Comparison of ENCODE assay signal across 8 cellular contexts in the genomic region with DNA sequence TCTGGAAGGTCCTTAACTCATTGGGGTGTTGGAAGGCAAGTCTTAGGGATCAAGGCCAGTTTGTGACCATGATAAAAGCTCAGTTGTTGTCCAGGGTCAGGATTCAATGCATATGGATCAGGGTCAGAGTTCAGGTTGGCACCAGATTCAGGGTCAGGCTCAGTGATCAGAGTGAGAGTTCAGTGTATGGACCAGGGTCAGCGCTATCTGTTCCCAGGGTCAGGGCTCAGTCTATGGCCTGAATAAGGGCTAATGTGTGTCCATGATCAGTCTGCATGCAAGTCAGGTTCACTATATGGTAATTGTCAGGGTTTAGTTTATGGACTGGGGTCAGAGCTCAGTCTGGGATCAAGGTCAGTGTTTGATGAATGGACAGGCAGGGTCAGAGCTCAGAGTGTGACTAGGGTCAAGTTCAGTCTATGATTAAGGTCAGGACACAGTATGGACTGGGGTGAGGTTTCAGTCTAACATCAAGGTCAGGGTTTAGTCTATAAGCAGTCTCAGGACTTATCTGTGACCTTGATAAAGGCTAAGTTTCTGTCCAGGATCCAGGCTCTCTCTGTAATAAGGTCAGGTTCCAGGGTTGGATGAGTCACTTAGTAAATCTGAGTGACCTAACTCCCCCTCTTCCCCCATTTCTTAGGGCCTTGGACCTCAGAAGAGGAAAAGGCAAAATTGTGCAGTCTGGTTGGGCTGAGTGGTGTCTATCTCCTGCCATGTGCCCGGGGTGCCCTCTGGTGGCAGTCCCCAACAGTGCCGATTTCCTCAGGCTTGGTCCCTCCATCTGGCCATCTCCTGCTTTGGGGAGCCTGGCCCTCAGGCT. TPM values are rescaled to one million over a fixed set of nuclear protein-coding genes. Genes with fewer than 3 reads are reported as not detected.
DNase-seq lines count a peak whose midpoint lies in the region; ATAC-seq, FAIRE-seq and TF ChIP-seq lines count a peak whose summit lies in the region.

No MANE protein-coding gene starts in this region.

- no peak for ATAC-seq in HG03025 (IDR thresholded peaks at IDR 0.05; ENCODE audit: low FRiP score, unreplicated experiment)

- H3K9me3 ChIP-seq in ascending aorta (no peaks in the 10 kb centered on the region), small intestine (ENCODE audit: control insufficient read depth, low read depth) (no peaks in the 10 kb centered on the region)

- H3K4me3 ChIP-seq in ascending aorta (no peak overlapping the region), small intestine (ENCODE audit: low read depth in 1 of 2, low read length in 2 of 2) (no peak overlapping the region)

- WGBS in small intestine, 3 donors: 26 to 32% (median 29%) methylated on average over 3 of the region's 3 CpGs

- peaks cover under 1 to 5% of the 10 kb centered on the region in 2 donors for H3K4me1 ChIP-seq in ascending aorta
- peaks cover 0 to 5% of the 10 kb centered on the region in 2 donors for H3K4me1 ChIP-seq in small intestine (ENCODE audit: control insufficient read depth in 2 of 2, insufficient read depth in 1 of 2, low read depth in 1 of 2, low read length in 1 of 2)

- H3K36me3 ChIP-seq in ascending aorta (no peaks in the 10 kb centered on the region), small intestine (ENCODE audit: control insufficient read depth in 2 of 2, insufficient read depth in 2 of 2, low read length in 2 of 2) (no peaks in the 10 kb centered on the region)

- intact Hi-C loops in ascending aorta (cut with DNase I): loop anchor here (1.0 kb wide), 3 partner anchors 50 to 121 kb away; no protein-coding TSS in a partner anchor

- H3K27ac ChIP-seq in ascending aorta (no peak overlapping the region), small intestine (ENCODE audit: low read depth in 1 of 2, low read length in 1 of 2) (no peak overlapping the region)

- H3K27me3 ChIP-seq in ascending aorta (no peaks in the 10 kb centered on the region), small intestine (ENCODE audit: control insufficient read depth in 2 of 2, insufficient read depth in 2 of 2, low read length in 2 of 2) (peaks cover 0 to 14% of the 10 kb centered on the region in 2 donors)

- DNase-seq in C1 segment of cervical spinal cord (lab: John Stamatoyannopoulos, UW) (peak in 13 of 14 donors; percentile 17 to 80 (median 46)), GM19240 (ENCODE audit: insufficient read length, low spot score) (peak; percentile 92), NCI-H1105 (lab: John Stamatoyannopoulos, UW) (peak; percentile 62), T-helper 22 cell (ENCODE audit: low read depth) (peak; percentile 32), ascending aorta (ENCODE audit: low spot score in 2 of 2) (peak in 1 of 2 donors; percentile 88), hepatic stellate cell (ENCODE audit: low spot score) (peak; percentile 89), small intestine (peak; percentile 77)

- no peak for FAIRE-seq in small intestine (lab: Jason Lieb, UNC)

- peak; percentile 83 to 91 (median 90) for TF ChIP-seq CTCF in ascending aorta (IDR thresholded peaks at IDR 0.05)

RNA-seq across cellular contexts. Expression of gene KNCN, which starts 23.8 kb away (rescaled TPM):
- not detected for total RNA-seq in ascending aorta
- polyA plus RNA-seq in small intestine: not detected

RNA-seq across cellular contexts. Expression of gene DMBX1, which starts 38.0 kb away (rescaled TPM):
- total RNA-seq in ascending aorta: not detected
- under 1 TPM in 1 of 3 donors, not detected in 2; 0.01 TPM for polyA plus RNA-seq in small intestine
